Comparison of ENCODE assay signal across 1 cellular context in the genomic region with DNA sequence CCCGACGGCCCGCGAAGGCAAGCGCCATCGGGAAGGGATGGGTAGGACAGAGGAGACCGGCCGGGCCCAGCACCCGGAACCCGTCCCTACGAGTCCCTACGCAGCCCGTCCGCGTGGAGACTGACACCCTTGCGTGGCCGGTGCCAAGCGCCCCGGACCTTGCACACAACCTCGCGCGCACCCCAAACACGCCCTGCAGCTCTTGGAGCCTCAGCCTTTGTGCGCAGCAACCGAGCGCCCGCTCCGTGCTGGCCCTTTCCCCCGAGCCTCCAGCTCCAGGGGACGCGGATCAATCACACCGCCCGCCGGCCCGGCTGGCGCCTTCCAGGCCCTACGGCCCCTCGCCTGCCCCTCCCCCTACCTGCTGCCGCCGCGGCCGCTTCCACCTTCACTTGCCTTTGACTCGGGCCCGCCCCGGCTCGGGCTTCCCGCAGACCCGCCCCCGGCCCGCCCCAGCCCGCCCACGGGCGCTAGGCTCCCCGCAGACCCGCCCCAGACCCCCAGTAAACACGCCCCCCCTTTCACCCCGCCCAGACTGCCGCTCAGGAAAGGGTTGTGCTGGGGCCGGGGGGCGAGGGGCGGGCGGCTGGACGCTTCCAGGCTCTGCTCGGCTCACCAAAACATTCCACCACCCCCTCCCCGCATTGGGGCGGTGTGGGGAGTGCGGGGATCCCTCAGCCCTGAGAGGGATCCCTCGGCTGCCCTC.
A peak's percentile ranks its signal among the peaks of the same experiment; 100 is the strongest.
TF ChIP-seq lines count a peak whose summit lies in the region.

NDRG2 (minus strand) TSS at position 394 of the 706 bp plus-strand sequence. CDS start 1,746 bp downstream, outside the sequence.

TF ChIP-seq in K562, 482 proteins besides CTCF, POLR2A, EP300 and RAD21 (continued from another document and continues in another):
- TF ChIP-seq, protein P1, sequence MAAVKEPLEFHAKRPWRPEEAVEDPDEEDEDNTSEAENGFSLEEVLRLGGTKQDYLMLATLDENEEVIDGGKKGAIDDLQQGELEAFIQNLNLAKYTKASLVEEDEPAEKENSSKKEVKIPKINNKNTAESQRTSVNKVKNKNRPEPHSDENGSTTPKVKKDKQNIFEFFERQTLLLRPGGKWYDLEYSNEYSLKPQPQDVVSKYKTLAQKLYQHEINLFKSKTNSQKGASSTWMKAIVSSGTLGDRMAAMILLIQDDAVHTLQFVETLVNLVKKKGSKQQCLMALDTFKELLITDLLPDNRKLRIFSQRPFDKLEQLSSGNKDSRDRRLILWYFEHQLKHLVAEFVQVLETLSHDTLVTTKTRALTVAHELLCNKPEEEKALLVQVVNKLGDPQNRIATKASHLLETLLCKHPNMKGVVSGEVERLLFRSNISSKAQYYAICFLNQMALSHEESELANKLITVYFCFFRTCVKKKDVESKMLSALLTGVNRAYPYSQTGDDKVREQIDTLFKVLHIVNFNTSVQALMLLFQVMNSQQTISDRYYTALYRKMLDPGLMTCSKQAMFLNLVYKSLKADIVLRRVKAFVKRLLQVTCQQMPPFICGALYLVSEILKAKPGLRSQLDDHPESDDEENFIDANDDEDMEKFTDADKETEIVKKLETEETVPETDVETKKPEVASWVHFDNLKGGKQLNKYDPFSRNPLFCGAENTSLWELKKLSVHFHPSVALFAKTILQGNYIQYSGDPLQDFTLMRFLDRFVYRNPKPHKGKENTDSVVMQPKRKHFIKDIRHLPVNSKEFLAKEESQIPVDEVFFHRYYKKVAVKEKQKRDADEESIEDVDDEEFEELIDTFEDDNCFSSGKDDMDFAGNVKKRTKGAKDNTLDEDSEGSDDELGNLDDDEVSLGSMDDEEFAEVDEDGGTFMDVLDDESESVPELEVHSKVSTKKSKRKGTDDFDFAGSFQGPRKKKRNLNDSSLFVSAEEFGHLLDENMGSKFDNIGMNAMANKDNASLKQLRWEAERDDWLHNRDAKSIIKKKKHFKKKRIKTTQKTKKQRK (IDR thresholded peaks at IDR 0.05; ENCODE audit: borderline replicate concordance, low read depth, low read length) = no peak
- TF ChIP-seq ID3 (CRISPR knock-in tag; IDR thresholded peaks at IDR 0.05) (no peak), ID3 (tag; IDR thresholded peaks at IDR 0.05) (no peak), PRPF4 (IDR thresholded peaks at IDR 0.05; ENCODE audit: insufficient read depth, low read depth, low read length, poor library complexity, severe bottlenecking) (no peak), CCNT2 (IDR thresholded peaks at IDR 0.05; ENCODE audit: borderline replicate concordance, extremely low read depth, insufficient read length, low read depth, low read length) (peak; percentile 24), ERF (CRISPR knock-in tag; IDR thresholded peaks at IDR 0.05) (no peak), CBX2 (IDR thresholded peaks at IDR 0.05; ENCODE audit: insufficient read depth, low read length, poor library complexity, severe bottlenecking) (no peak), RBFOX2 (IDR thresholded peaks at IDR 0.05; ENCODE audit: low read depth, low read length) (peak; percentile 79), E2F4 (CRISPR knock-in tag; IDR thresholded peaks at IDR 0.05; ENCODE audit: low read depth) (no peak), ZNF12 (CRISPR knock-in tag; IDR thresholded peaks at IDR 0.05) (no peak), CGGBP1 (CRISPR knock-in tag; IDR thresholded peaks at IDR 0.05) (peak; percentile 42; the same call in 1 of the 2 replicates), PHF21A (IDR thresholded peaks at IDR 0.05; ENCODE audit: borderline replicate concordance, low read depth) (no peak), PCBP2 (IDR thresholded peaks at IDR 0.05; ENCODE audit: low read depth, low read length, poor library complexity, severe bottlenecking) (no peak), U2AF2 (optimal IDR thresholded peaks at IDR 0.05; ENCODE audit: low read depth, low read length) (no peak), ZNF507 (tag; conservative IDR thresholded peaks at IDR 0.05) (no peak), C11orf30 (IDR thresholded peaks at IDR 0.05; ENCODE audit: low read depth) (no peak), GABPB1 (CRISPR knock-in tag; IDR thresholded peaks at IDR 0.05) (0 out of 2 replicates have a peak, but pooled peaks have one; percentile 15), ESRRA (IDR thresholded peaks at IDR 0.05; ENCODE audit: borderline replicate concordance, low read depth) (peak; percentile 73), HEY1 (CRISPR knock-in tag; IDR thresholded peaks at IDR 0.05; ENCODE audit: borderline replicate concordance) (no peak), STAT5A (IDR thresholded peaks at IDR 0.05; ENCODE audit: borderline replicate concordance, low read length) (no peak), BRCA1 (IDR thresholded peaks at IDR 0.05) (no peak), BRCA1 (CRISPR knock-in tag; IDR thresholded peaks at IDR 0.05) (no peak), NCOA6 (IDR thresholded peaks at IDR 0.05) (peak; percentile 61; the same call in 1 of the 2 replicates), ZNF699 (CRISPR knock-in tag; IDR thresholded peaks at IDR 0.05; ENCODE audit: insufficient replicate concordance) (no peak), TCF3 (CRISPR knock-in tag; IDR thresholded peaks at IDR 0.05) (no peak), ARHGAP35 (IDR thresholded peaks at IDR 0.05; ENCODE audit: partially characterized antibody) (no peak), NR2C1 (IDR thresholded peaks at IDR 0.05) (no peak), NR2C1 (tag; IDR thresholded peaks at IDR 0.05) (no peak), SUPT5H (IDR thresholded peaks at IDR 0.05) (peak; percentile 52; the same call in 1 of the 2 replicates), OTX1 (CRISPR knock-in tag; IDR thresholded peaks at IDR 0.05) (no peak), MYC (IDR thresholded peaks at IDR 0.05; ENCODE audit: low read depth, low read length) (peak; percentile 53; the same call in 1 of the 2 replicates), MYC (CRISPR knock-in tag; IDR thresholded peaks at IDR 0.05; ENCODE audit: borderline replicate concordance, low read depth) (no peak; the same call in 1 of the 2 replicates), STAT5B (CRISPR knock-in tag; IDR thresholded peaks at IDR 0.05) (no peak), HNRNPK (IDR thresholded peaks at IDR 0.05; ENCODE audit: low read depth, low read length, poor library complexity, severe bottlenecking) (no peak), TCF7 (IDR thresholded peaks at IDR 0.05; ENCODE audit: borderline replicate concordance) (no peak), VEZF1 (CRISPR knock-in tag; IDR thresholded peaks at IDR 0.05) (peak; percentile 90), CREM (IDR thresholded peaks at IDR 0.05; ENCODE audit: low read depth) (no peak), ARID2 (IDR thresholded peaks at IDR 0.05) (no peak), ZNF75A (CRISPR knock-in tag; IDR thresholded peaks at IDR 0.05) (no peak), ATF3 (IDR thresholded peaks at IDR 0.05) (no peak), ATF3 (CRISPR knock-in tag; conservative IDR thresholded peaks at IDR 0.05) (no peak), CCAR2 (IDR thresholded peaks at IDR 0.05; ENCODE audit: low read depth, low read length) (no peak), NKRF (IDR thresholded peaks at IDR 0.05; ENCODE audit: borderline replicate concordance) (peak; percentile 14; the same call in 1 of the 2 replicates)
- TF ChIP-seq, protein P2, sequence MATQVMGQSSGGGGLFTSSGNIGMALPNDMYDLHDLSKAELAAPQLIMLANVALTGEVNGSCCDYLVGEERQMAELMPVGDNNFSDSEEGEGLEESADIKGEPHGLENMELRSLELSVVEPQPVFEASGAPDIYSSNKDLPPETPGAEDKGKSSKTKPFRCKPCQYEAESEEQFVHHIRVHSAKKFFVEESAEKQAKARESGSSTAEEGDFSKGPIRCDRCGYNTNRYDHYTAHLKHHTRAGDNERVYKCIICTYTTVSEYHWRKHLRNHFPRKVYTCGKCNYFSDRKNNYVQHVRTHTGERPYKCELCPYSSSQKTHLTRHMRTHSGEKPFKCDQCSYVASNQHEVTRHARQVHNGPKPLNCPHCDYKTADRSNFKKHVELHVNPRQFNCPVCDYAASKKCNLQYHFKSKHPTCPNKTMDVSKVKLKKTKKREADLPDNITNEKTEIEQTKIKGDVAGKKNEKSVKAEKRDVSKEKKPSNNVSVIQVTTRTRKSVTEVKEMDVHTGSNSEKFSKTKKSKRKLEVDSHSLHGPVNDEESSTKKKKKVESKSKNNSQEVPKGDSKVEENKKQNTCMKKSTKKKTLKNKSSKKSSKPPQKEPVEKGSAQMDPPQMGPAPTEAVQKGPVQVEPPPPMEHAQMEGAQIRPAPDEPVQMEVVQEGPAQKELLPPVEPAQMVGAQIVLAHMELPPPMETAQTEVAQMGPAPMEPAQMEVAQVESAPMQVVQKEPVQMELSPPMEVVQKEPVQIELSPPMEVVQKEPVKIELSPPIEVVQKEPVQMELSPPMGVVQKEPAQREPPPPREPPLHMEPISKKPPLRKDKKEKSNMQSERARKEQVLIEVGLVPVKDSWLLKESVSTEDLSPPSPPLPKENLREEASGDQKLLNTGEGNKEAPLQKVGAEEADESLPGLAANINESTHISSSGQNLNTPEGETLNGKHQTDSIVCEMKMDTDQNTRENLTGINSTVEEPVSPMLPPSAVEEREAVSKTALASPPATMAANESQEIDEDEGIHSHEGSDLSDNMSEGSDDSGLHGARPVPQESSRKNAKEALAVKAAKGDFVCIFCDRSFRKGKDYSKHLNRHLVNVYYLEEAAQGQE (CRISPR knock-in tag; IDR thresholded peaks at IDR 0.05; ENCODE audit: low read depth) = peak; percentile 68; the same call in 1 of the 2 replicates
- TF ChIP-seq, protein P3, sequence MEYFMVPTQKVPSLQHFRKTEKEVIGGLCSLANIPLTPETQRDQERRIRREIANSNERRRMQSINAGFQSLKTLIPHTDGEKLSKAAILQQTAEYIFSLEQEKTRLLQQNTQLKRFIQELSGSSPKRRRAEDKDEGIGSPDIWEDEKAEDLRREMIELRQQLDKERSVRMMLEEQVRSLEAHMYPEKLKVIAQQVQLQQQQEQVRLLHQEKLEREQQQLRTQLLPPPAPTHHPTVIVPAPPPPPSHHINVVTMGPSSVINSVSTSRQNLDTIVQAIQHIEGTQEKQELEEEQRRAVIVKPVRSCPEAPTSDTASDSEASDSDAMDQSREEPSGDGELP (CRISPR knock-in tag; IDR thresholded peaks at IDR 0.05; ENCODE audit: borderline replicate concordance) = 0 out of 2 replicates have a peak, but pooled peaks have one; percentile 32
- TF ChIP-seq, protein P4, sequence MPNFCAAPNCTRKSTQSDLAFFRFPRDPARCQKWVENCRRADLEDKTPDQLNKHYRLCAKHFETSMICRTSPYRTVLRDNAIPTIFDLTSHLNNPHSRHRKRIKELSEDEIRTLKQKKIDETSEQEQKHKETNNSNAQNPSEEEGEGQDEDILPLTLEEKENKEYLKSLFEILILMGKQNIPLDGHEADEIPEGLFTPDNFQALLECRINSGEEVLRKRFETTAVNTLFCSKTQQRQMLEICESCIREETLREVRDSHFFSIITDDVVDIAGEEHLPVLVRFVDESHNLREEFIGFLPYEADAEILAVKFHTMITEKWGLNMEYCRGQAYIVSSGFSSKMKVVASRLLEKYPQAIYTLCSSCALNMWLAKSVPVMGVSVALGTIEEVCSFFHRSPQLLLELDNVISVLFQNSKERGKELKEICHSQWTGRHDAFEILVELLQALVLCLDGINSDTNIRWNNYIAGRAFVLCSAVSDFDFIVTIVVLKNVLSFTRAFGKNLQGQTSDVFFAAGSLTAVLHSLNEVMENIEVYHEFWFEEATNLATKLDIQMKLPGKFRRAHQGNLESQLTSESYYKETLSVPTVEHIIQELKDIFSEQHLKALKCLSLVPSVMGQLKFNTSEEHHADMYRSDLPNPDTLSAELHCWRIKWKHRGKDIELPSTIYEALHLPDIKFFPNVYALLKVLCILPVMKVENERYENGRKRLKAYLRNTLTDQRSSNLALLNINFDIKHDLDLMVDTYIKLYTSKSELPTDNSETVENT (CRISPR knock-in tag; IDR thresholded peaks at IDR 0.05) = 0 out of 2 replicates have a peak, but pooled peaks have one; percentile 55
